Comparison of ENCODE assay signal across 8 cellular contexts in the genomic region with DNA sequence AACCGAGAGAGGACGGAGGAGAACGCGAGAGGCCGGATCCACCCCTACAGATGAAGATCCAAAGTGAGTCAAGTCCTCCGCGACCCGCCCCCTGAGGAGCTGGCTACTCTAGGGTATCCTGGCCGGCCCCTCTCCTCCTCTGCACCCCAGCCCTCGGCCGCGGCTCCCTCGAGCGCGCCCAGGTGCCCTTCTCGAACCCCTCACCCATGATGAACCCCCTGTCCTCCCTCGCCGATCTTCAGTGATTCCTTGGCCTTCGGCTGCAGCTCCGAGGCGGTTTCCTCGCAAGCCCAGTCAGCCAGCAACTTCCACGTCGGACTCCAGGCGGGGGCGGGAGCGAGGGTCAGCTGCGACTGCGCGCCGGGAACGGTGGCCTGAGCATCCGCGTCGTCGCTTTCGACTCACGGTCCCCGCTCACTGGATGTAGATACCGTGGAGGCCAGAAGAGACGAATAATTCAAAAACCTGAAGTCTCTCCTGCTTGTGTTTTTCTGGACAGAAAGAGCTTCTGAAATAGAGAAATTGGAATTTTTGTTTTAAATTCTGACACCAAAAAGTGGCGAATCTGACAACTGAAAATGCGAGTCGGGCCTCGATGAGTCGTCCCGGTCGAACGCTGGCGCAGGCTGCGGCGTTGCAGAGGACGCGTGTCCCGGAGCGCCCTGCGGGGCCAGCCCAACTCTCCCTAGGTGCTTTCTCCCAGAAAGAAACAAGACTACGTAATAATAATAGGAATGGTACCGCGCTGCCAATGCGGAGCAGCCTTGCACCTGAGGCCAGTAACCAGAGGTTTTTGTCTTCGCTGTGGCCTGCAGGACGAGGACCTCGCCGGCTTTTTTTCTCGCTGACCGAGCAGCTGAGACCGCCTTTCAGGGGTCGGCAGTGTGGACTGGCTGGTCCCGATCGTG. TPM values are rescaled to one million over a fixed set of nuclear protein-coding genes. Genes with fewer than 3 reads are reported as not detected.
A peak's percentile ranks its signal among the peaks of the same experiment; 100 is the strongest.
DNase-seq lines count a peak whose midpoint lies in the region; ATAC-seq, FAIRE-seq and TF ChIP-seq lines count a peak whose summit lies in the region.

A gene (minus strand): TSS at position 335 of the 908 bp plus-strand sequence. CDS start 127 bp downstream, at position 208.

- FAIRE-seq in kidney (lab: Jason Lieb, UNC), result no peak

- no peaks in the 10 kb centered on the region for H3K36me3 ChIP-seq in kidney (ENCODE audit: control insufficient read depth in 1 of 2, insufficient read depth in 2 of 2, low read length in 2 of 2)

- peak; percentile 89 for ATAC-seq in GM19025 (IDR thresholded peaks at IDR 0.05; ENCODE audit: low read depth, unreplicated experiment)
- ATAC-seq in HG03280 (IDR thresholded peaks at IDR 0.05; ENCODE audit: unreplicated experiment), result peak; percentile 79

- H3K4me3 ChIP-seq in AG10803 (ENCODE audit: low read length), result peak within 1 kb of the TSS; percentile 88
- H3K4me3 ChIP-seq in kidney (ENCODE audit: low read length in 2 of 2), result peak within 1 kb of the TSS; percentile 88 to 95

- DNase-seq in AG10803 (ENCODE audit: low read depth) (peak; percentile 89), NCI-H446 (lab: John Stamatoyannopoulos, UW) (peak; percentile 90 to 94), cerebellar cortex (ENCODE audit: low spot score) (peak; percentile 86), kidney (peak; percentile 94)
- DNase-seq in activated CD4-positive, CD25-positive, alpha-beta regulatory T cell treated with anti-CD3 and anti-CD28 coated beads, Interleukin-2, amount 50 U/mL, for 72 hours, result peak; percentile 81
- DNase-seq in stimulated activated CD4-positive, alpha-beta T cell treated with anti-CD3 and anti-CD28 coated beads, Interleukin-15, amount 100 ng/mL, for 1 hour (ENCODE audit: low read depth in 1 of 2, low spot score in 1 of 2), result peak; percentile 39 to 76

- peak within 1 kb of the TSS; percentile 97 to 98 for H3K9ac ChIP-seq in kidney (ENCODE audit: low read length in 2 of 2)

- H3K4me1 ChIP-seq in kidney (ENCODE audit: control insufficient read depth in 1 of 2, insufficient read depth in 1 of 2, low read depth in 1 of 2, low read length in 2 of 2), result peaks cover 3 to 11% of the 10 kb centered on the region in 2 donors

- intact Hi-C loops in kidney (cut with DNase I), result no loop called here

- H3K27ac ChIP-seq in kidney (ENCODE audit: low read depth in 2 of 2, low read length in 2 of 2), result peak within 1 kb of the TSS; percentile 94 to 96

- no peaks in the 10 kb centered on the region for H3K9me3 ChIP-seq in kidney (ENCODE audit: control insufficient read depth in 1 of 2, low read length in 2 of 2)

- TF ChIP-seq CTCF in AG10803 (conservative IDR thresholded peaks at IDR 0.05; ENCODE audit: low read length), result no peak; the same call in 1 of the 2 replicates
- TF ChIP-seq CTCF in kidney (IDR thresholded peaks at IDR 0.05; ENCODE audit: borderline replicate concordance, extremely low read depth, insufficient read depth), result no peak

RNA-seq across cellular contexts. Expression of the gene that starts here (rescaled TPM):
- total RNA-seq in kidney, result 100 TPM
- 84.9 TPM for polyA plus RNA-seq in kidney (ENCODE audit: insufficient read depth, low read depth, low replicate concordance)

Comparison
In these comparisons a context has a peak if more than half of its experiments do, and no peak if none do; other contexts are left out.
1. Peak in every context shown above with its lines: DNase-seq, ATAC-seq, H3K4me3 ChIP-seq and H3K27ac ChIP-seq.